Comparison of ENCODE assay signal across 8 cellular contexts in genomic region chr6:30613251-30614043, GRCh38. TPM values are rescaled to one million over a fixed set of nuclear protein-coding genes. Genes with fewer than 3 reads are reported as not detected.
DNase-seq lines count a peak whose midpoint lies in the region; ATAC-seq, FAIRE-seq and TF ChIP-seq lines count a peak whose summit lies in the region.

No MANE protein-coding gene starts in this region.

- no peaks in the 10 kb centered on the region for H3K9me3 Mint-ChIP-seq in activated naive CD4-positive, alpha-beta T cell treated with anti-CD3 and anti-CD28 coated beads, Interleukin-2, amount 50 U/mL, for 24 hours
- H3K9me3 Mint-ChIP-seq in activated naive CD8-positive, alpha-beta T cell treated with anti-CD3 and anti-CD28 coated beads, Interleukin-2, amount 10 ng/mL, durations not matched to agents 7 days and 5 days = no peaks in the 10 kb centered on the region
- no peaks in the 10 kb centered on the region for H3K9me3 Mint-ChIP-seq in type B pancreatic cell

- no peaks in the 10 kb centered on the region for H3K9me3 ChIP-seq in left lung

- H3K4me1 ChIP-seq in left lung = peaks cover 27 to 39% of the 10 kb centered on the region in 2 donors

- peaks cover 62% of the 10 kb centered on the region for H3K4me1 Mint-ChIP-seq in activated naive CD4-positive, alpha-beta T cell treated with anti-CD3 and anti-CD28 coated beads, Interleukin-2, amount 50 U/mL, for 24 hours
- H3K4me1 Mint-ChIP-seq in activated naive CD8-positive, alpha-beta T cell treated with anti-CD3 and anti-CD28 coated beads, Interleukin-2, amount 10 ng/mL, durations not matched to agents 7 days and 5 days = peaks cover 49% of the 10 kb centered on the region
- H3K4me1 Mint-ChIP-seq in type B pancreatic cell (ENCODE audit: unreplicated experiment) = peaks cover 32% of the 10 kb centered on the region

- peaks cover 44% of the 10 kb centered on the region for H3K36me3 Mint-ChIP-seq in activated naive CD4-positive, alpha-beta T cell treated with anti-CD3 and anti-CD28 coated beads, Interleukin-2, amount 50 U/mL, for 24 hours
- peaks cover 60% of the 10 kb centered on the region for H3K36me3 Mint-ChIP-seq in activated naive CD8-positive, alpha-beta T cell treated with anti-CD3 and anti-CD28 coated beads, Interleukin-2, amount 10 ng/mL, durations not matched to agents 7 days and 5 days
- H3K36me3 Mint-ChIP-seq in type B pancreatic cell = peaks cover 42% of the 10 kb centered on the region

- peak overlapping the region; percentile 73 for H3K27ac Mint-ChIP-seq in activated naive CD4-positive, alpha-beta T cell treated with anti-CD3 and anti-CD28 coated beads, Interleukin-2, amount 50 U/mL, for 24 hours
- H3K27ac Mint-ChIP-seq in activated naive CD8-positive, alpha-beta T cell treated with anti-CD3 and anti-CD28 coated beads, Interleukin-2, amount 10 ng/mL, durations not matched to agents 7 days and 5 days = peak overlapping the region; percentile 71
- H3K27ac Mint-ChIP-seq in type B pancreatic cell = peak overlapping the region; percentile 78

- POLR2A ChIA-PET in activated naive CD8-positive, alpha-beta T cell treated with anti-CD3 and anti-CD28 coated beads, Interleukin-2, amount 10 ng/mL, durations not matched to agents 7 days and 5 days (lab: Charles Lee) = interaction anchor here (0.6 to 4.8 kb wide), 17 partner anchors 14 to 400 kb away, joined by 3 to 69 read pairs (median 3); partner anchors contain the start of genes ABCF1, DHX16, PRR3 and TRIM26

- intact Hi-C loops in left lung (cut with DNase I) = no loop called here

- TF ChIP-seq CTCF in left lung (IDR thresholded peaks at IDR 0.05) (no peak), type B pancreatic cell (conservative IDR thresholded peaks at IDR 0.05) (no peak)

- H3K36me3 ChIP-seq in left lung = peaks cover 0 to 35% of the 10 kb centered on the region in 2 donors

- no peaks in the 10 kb centered on the region for H3K27me3 Mint-ChIP-seq in activated naive CD4-positive, alpha-beta T cell treated with anti-CD3 and anti-CD28 coated beads, Interleukin-2, amount 50 U/mL, for 24 hours
- no peaks in the 10 kb centered on the region for H3K27me3 Mint-ChIP-seq in activated naive CD8-positive, alpha-beta T cell treated with anti-CD3 and anti-CD28 coated beads, Interleukin-2, amount 10 ng/mL, durations not matched to agents 7 days and 5 days
- peaks cover 21% of the 10 kb centered on the region for H3K27me3 Mint-ChIP-seq in type B pancreatic cell

- H3K4me3 ChIP-seq in left lung = peak overlapping the region in 1 of 2 donors; percentile 81

- no peak for FAIRE-seq in urothelium cell line (lab: Jason Lieb, UNC)

- no peaks in the 10 kb centered on the region for H3K27me3 ChIP-seq in left lung

- DNase-seq in activated naive CD4-positive, alpha-beta T cell (lab: John Stamatoyannopoulos, UW) = no peak
- DNase-seq in activated naive CD8-positive, alpha-beta T cell treated with anti-CD3 and anti-CD28 coated beads, Interleukin-2, amount 10 ng/mL, durations not matched to agents 7 days and 5 days = no peak
- no peak for DNase-seq in left lung
- DNase-seq in type B pancreatic cell (ENCODE audit: extremely low spot score, unreplicated experiment) = no peak
- DNase-seq in midbrain (lab: John Stamatoyannopoulos, UW) = no peak
- DNase-seq in urothelium cell line (ENCODE audit: low spot score) = no peak

- peak overlapping the region; percentile 96 to 99 for H3K27ac ChIP-seq in left lung

- no peak for ATAC-seq in activated naive CD8-positive, alpha-beta T cell treated with anti-CD3 and anti-CD28 coated beads, Interleukin-2, amount 10 ng/mL, durations not matched to agents 7 days and 5 days (ENCODE audit: low read depth)
- ATAC-seq in left lung = no peak
- no peak for ATAC-seq in HG02938 (IDR thresholded peaks at IDR 0.05; ENCODE audit: unreplicated experiment)

- peak overlapping the region; percentile 94 for H3K4me3 Mint-ChIP-seq in activated naive CD4-positive, alpha-beta T cell treated with anti-CD3 and anti-CD28 coated beads, Interleukin-2, amount 50 U/mL, for 24 hours
- peak overlapping the region; percentile 95 for H3K4me3 Mint-ChIP-seq in activated naive CD8-positive, alpha-beta T cell treated with anti-CD3 and anti-CD28 coated beads, Interleukin-2, amount 10 ng/mL, durations not matched to agents 7 days and 5 days
- peak overlapping the region; percentile 78 for H3K4me3 Mint-ChIP-seq in type B pancreatic cell

RNA-seq across cellular contexts. Expression of gene PPP1R10, which starts 3.6 kb away (rescaled TPM):
- total RNA-seq in activated naive CD8-positive, alpha-beta T cell treated with anti-CD3 and anti-CD28 coated beads, Interleukin-2, amount 10 ng/mL, durations not matched to agents 7 days and 5 days = 100 to 1,000 TPM; 140 to 151 TPM
- total RNA-seq in left lung (10 to 100 TPM; 44.9 to 71.1 TPM), type B pancreatic cell (ENCODE audit: low replicate concordance) (84.3 and 116 TPM in 2 replicates)

RNA-seq across cellular contexts. Expression of gene MRPS18B, which starts 4.2 kb away (rescaled TPM):
- total RNA-seq in activated naive CD8-positive, alpha-beta T cell treated with anti-CD3 and anti-CD28 coated beads, Interleukin-2, amount 10 ng/mL, durations not matched to agents 7 days and 5 days = 10 to 100 TPM; 43.8 to 44.5 TPM
- 10 to 100 TPM; 36.6 to 54.7 TPM for total RNA-seq in left lung
- total RNA-seq in type B pancreatic cell (ENCODE audit: low replicate concordance) = 39.8 and 45.3 TPM in 2 replicates

RNA-seq across cellular contexts. Expression of gene ATAT1, which starts 13.2 kb away (rescaled TPM):
- 10 to 100 TPM; 11.2 to 13.5 TPM for total RNA-seq in activated naive CD8-positive, alpha-beta T cell treated with anti-CD3 and anti-CD28 coated beads, Interleukin-2, amount 10 ng/mL, durations not matched to agents 7 days and 5 days
- total RNA-seq in left lung (10 to 100 TPM in 1 of 2 donors, 1 to 10 TPM in 1; 8.6 to 10.6 TPM), type B pancreatic cell (ENCODE audit: low replicate concordance) (23.1 and 47.0 TPM in 2 replicates)

RNA-seq across cellular contexts. Expression of gene C6orf136, which starts 33.5 kb away (rescaled TPM):
- 10 to 100 TPM; 33.5 to 34.3 TPM for total RNA-seq in activated naive CD8-positive, alpha-beta T cell treated with anti-CD3 and anti-CD28 coated beads, Interleukin-2, amount 10 ng/mL, durations not matched to agents 7 days and 5 days
- total RNA-seq in left lung (10 to 100 TPM; 15.2 to 16.4 TPM), type B pancreatic cell (ENCODE audit: low replicate concordance) (16.0 and 27.1 TPM in 2 replicates)

RNA-seq across cellular contexts. Expression of gene ABCF1, which starts 42.2 kb away (rescaled TPM):
- total RNA-seq in activated naive CD8-positive, alpha-beta T cell treated with anti-CD3 and anti-CD28 coated beads, Interleukin-2, amount 10 ng/mL, durations not matched to agents 7 days and 5 days = 10 to 100 TPM; 67.5 to 70.4 TPM
- total RNA-seq in left lung (10 to 100 TPM; 37.9 to 47.6 TPM), type B pancreatic cell (ENCODE audit: low replicate concordance) (64.2 and 69.2 TPM in 2 replicates)
